In genomic region chr9:87670572-87671264, GRCh38 we compare ENCODE assay signal across 17 cellular contexts.
"Had no signal": no experiment of that assay in that cellular context is flagged by ENCODE, and none has a peak within 500 bp of the region (broad histone marks: within the 10 kb centered on the region; RNA-seq: fewer than 3 reads in every experiment).

No MANE protein-coding gene starts in this region.

- H3K27me3 ChIP-seq: body of pancreas, esophagus squamous epithelium, neutrophil, thyroid gland had no signal

- H3K9me3 ChIP-seq: neutrophil, thyroid gland had no signal

- H3K27ac ChIP-seq: body of pancreas, esophagus squamous epithelium, neutrophil, parathyroid adenoma, thyroid gland had no signal

- ATAC-seq: activated CD4-positive, alpha-beta T cell treated with anti-CD3 and anti-CD28 coated beads for 36 hours; body of pancreas; naive thymus-derived CD8-positive, alpha-beta T cell; WTC11 had no signal

- H3K4me1 ChIP-seq: esophagus squamous epithelium, parathyroid adenoma had no signal

- H3K36me3 ChIP-seq: esophagus squamous epithelium, neutrophil, thyroid gland had no signal

- H3K4me3 ChIP-seq: body of pancreas, esophagus squamous epithelium, thyroid gland had no signal

- DNase-seq: activated CD4-positive, alpha-beta memory T cell treated with anti-CD3 and anti-CD28 coated beads for 36 hours; activated CD4-positive, alpha-beta T cell treated with anti-CD3 and anti-CD28 coated beads for 36 hours; activated naive CD4-positive, alpha-beta T cell treated with Interleukin-2 at 50 U/mL for 16 hours; activated T-cell treated with anti-CD3 and anti-CD28 coated beads, Interleukin-2, amount 50 U/mL, for 24 hours; body of pancreas; dermis blood vessel endothelial cell; effector memory CD4-positive, alpha-beta T cell; esophagus squamous epithelium; mesendoderm; naive thymus-derived CD8-positive, alpha-beta T cell; stimulated activated CD4-positive, alpha-beta T cell treated with anti-CD3 and anti-CD28 coated beads, Interleukin-12 subunit alpha, Interleukin-12 subunit beta, amount 100 ng/mL, for 4 hours; stimulated activated CD4-positive, alpha-beta T cell treated with anti-CD3 and anti-CD28 coated beads, Interleukin-2, amount 100 ng/mL, for 24 hours; stimulated activated naive CD4-positive, alpha-beta T cell treated with Interleukin-2 at 50 U/mL for 16 hours; thyroid gland had no signal
